Comparison of ENCODE assay signal across 1 cellular context in the genomic region with DNA sequence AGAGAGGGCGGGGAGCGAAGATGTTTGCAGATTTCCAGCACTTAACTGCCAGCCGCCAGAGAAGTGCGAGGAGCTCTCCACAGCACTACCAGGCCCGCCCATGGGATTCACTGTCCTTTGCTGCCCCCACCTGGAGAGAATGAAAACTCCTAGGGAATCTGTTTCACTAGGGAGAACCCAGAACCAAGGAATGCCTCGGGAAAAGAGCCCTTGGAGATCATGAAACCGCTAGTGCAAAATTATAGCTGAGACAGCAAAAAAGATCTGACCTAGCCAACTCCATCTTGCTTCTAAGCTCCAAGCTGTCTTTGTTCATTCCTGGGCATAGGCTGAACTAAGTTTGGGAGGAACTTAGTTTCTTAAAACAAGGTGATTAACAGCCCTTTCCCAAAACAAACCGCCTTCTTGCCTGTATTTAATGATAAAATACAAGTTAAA.
TF ChIP-seq lines count a peak whose summit lies in the region.

No MANE protein-coding gene starts in this region.

TF ChIP-seq in GM12878, 131 proteins besides CTCF, POLR2A, EP300 and RAD21 (continued from another document):
- TF ChIP-seq, protein P1, sequence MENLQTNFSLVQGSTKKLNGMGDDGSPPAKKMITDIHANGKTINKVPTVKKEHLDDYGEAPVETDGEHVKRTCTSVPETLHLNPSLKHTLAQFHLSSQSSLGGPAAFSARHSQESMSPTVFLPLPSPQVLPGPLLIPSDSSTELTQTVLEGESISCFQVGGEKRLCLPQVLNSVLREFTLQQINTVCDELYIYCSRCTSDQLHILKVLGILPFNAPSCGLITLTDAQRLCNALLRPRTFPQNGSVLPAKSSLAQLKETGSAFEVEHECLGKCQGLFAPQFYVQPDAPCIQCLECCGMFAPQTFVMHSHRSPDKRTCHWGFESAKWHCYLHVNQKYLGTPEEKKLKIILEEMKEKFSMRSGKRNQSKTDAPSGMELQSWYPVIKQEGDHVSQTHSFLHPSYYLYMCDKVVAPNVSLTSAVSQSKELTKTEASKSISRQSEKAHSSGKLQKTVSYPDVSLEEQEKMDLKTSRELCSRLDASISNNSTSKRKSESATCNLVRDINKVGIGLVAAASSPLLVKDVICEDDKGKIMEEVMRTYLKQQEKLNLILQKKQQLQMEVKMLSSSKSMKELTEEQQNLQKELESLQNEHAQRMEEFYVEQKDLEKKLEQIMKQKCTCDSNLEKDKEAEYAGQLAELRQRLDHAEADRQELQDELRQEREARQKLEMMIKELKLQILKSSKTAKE (IDR thresholded peaks at IDR 0.05; ENCODE audit: low read depth, poor library complexity, severe bottlenecking), result no peak
